ENCODE assay signal across 8 cellular contexts in genomic region chr1:17053685-17054410, GRCh38. TPM values are rescaled to one million over a fixed set of nuclear protein-coding genes. Genes with fewer than 3 reads are reported as not detected.
DNase-seq lines count a peak whose midpoint lies in the region; ATAC-seq and TF ChIP-seq lines count a peak whose summit lies in the region.

TSS of gene SDHB (minus strand) at chr1:17054032. CDS start at chr1:17054019, 13 bp downstream.

- H3K36me3 Mint-ChIP-seq in progenitor cell of endocrine pancreas (ENCODE audit: insufficient read depth): no peaks in the 10 kb centered on the region

- no peaks in the 10 kb centered on the region for H3K9me3 ChIP-seq in left ventricle myocardium inferior (replicated peaks)

- H3K27me3 ChIP-seq in left ventricle myocardium inferior (ENCODE audit: low read depth): peaks cover 14% of the 10 kb centered on the region

- H3K4me3 ChIP-seq in left ventricle myocardium inferior: peak within 1 kb of the TSS; percentile 85

- peaks cover 18% of the 10 kb centered on the region for H3K36me3 ChIP-seq in left ventricle myocardium inferior

- no peak for TF ChIP-seq CTCF in left ventricle myocardium inferior (IDR thresholded peaks at IDR 0.05; ENCODE audit: borderline replicate concordance)
- no peak for TF ChIP-seq CTCF in progenitor cell of endocrine pancreas (IDR thresholded peaks at IDR 0.05; ENCODE audit: unreplicated experiment)

- intact Hi-C loops in left ventricle myocardium inferior (cut with micrococcal nuclease): no loop called here

- peak within 1 kb of the TSS; percentile 77 for H3K27ac ChIP-seq in angular gyrus (ENCODE audit: low read depth, low read length)
- peak within 1 kb of the TSS; percentile 93 for H3K27ac ChIP-seq in left ventricle myocardium inferior (replicated peaks)

- H3K4me1 ChIP-seq in left ventricle myocardium inferior: peaks cover 43% of the 10 kb centered on the region

- peaks cover 12% of the 10 kb centered on the region for H3K4me1 Mint-ChIP-seq in progenitor cell of endocrine pancreas (ENCODE audit: low read depth)

- H3K27me3 Mint-ChIP-seq in progenitor cell of endocrine pancreas: peaks cover 7% of the 10 kb centered on the region

- ATAC-seq in GM18498 (IDR thresholded peaks at IDR 0.05; ENCODE audit: unreplicated experiment): peak; percentile 99
- peak; percentile 97 for ATAC-seq in HG02938 (IDR thresholded peaks at IDR 0.05; ENCODE audit: unreplicated experiment)

- H3K27ac Mint-ChIP-seq in progenitor cell of endocrine pancreas: peak within 1 kb of the TSS; percentile 99

- DNase-seq in NCI-H187 (lab: John Stamatoyannopoulos, UW) (peak; percentile 94 to 95), T-helper 2 cell (peak; percentile 97 to 99 (median 98)), left ventricle myocardium inferior (peak; percentile 98), progenitor cell of endocrine pancreas (ENCODE audit: low spot score, unreplicated experiment) (peak; percentile 98), ureter (ENCODE audit: low spot score) (peak; percentile 99)

- peak within 1 kb of the TSS; percentile 97 for H3K4me3 Mint-ChIP-seq in progenitor cell of endocrine pancreas (ENCODE audit: low read depth)

- H3K9me3 Mint-ChIP-seq in progenitor cell of endocrine pancreas (ENCODE audit: low read depth): no peaks in the 10 kb centered on the region

RNA-seq across cellular contexts. Expression of gene SDHB, which starts in this region (rescaled TPM):
- total RNA-seq in left ventricle myocardium inferior (393 TPM), progenitor cell of endocrine pancreas (46.3 and 51.6 TPM in 2 replicates), ureter (64.1 TPM)

Comparison
In these comparisons a context has a peak if more than half of its experiments do, and no peak if none do; other contexts are left out.
1. Peak in every context shown above with its lines: DNase-seq, ATAC-seq, H3K4me3 ChIP-seq and H3K27ac ChIP-seq.